In genomic region chr15:99110581-99111320, GRCh38 we compare ENCODE assay signal across 2 cellular contexts.
A peak's percentile ranks its signal among the peaks of the same experiment; 100 is the strongest.
TF ChIP-seq lines count a peak whose summit lies in the region.

No MANE protein-coding gene starts in this region.

TF ChIP-seq in IMR-90, 13 proteins besides CTCF, POLR2A, EP300 and RAD21:
- no peak for TF ChIP-seq ELK1 (IDR thresholded peaks at IDR 0.05; ENCODE audit: borderline replicate concordance, low read depth, low read length)
- peak; percentile 55 for TF ChIP-seq CEBPB (IDR thresholded peaks at IDR 0.05; ENCODE audit: low read depth, low read length)

TF ChIP-seq in GM12878, 131 proteins besides CTCF, POLR2A, EP300 and RAD21:
- TF ChIP-seq RAD51 (IDR thresholded peaks at IDR 0.05) (0 out of 2 replicates have a peak, but pooled peaks have one; percentile 11), BCL11A (IDR thresholded peaks at IDR 0.05; ENCODE audit: low read depth, low read length) (no peak)
